In the genomic region with DNA sequence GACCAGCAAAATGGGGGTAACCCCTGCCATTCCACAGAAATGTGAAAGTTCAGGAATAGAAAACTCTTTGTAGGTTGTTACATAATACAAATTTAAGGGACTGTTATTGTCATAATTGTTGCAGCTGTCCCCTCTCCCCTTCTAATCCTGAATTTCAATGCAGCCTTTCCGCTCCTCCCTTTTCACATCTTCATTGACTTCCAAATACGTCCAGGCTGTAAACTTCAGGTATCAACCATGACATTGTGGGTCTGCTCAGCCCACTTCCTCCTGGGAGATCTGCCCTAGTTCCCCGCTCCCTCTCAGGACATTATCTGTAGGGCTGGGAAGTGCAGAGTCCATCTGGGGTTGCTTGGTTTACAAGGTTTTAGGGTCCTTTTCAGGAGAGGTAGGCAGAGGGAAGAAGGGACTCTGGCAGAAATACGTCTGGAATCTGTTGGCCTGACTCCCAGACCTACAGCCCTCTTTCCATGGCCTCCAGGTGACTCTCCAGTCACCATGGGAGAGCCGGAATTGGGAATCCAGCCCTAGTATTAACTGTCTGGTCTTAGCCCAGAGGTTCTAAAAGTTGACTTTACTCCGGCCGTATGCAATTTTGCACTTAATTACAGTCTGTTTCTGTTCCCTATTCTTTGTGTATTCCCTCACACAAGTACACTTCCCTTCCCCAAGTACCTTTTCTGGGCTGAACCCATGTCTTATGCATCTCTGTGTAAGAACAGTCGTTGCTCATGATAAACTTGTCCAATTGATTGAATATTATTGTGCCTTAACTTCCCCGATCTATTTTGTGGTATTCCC, we compare ENCODE assay signal across 2 cellular contexts.
TF ChIP-seq lines count a peak whose summit lies in the region.

No MANE protein-coding gene starts in this region.

TF ChIP-seq in liver, 16 proteins besides CTCF, POLR2A, EP300 and RAD21:
- no peak for TF ChIP-seq GABPA (IDR thresholded peaks at IDR 0.05 in 1 of 2, conservative IDR thresholded peaks at IDR 0.05 in 1 of 2)
- no peak for TF ChIP-seq EGR1 (IDR thresholded peaks at IDR 0.05; ENCODE audit: low read depth in 2 of 2)
- no peak for TF ChIP-seq HNF4G (IDR thresholded peaks at IDR 0.05)
- TF ChIP-seq FOXA2 (IDR thresholded peaks at IDR 0.05): no peak
- TF ChIP-seq, protein P1, sequence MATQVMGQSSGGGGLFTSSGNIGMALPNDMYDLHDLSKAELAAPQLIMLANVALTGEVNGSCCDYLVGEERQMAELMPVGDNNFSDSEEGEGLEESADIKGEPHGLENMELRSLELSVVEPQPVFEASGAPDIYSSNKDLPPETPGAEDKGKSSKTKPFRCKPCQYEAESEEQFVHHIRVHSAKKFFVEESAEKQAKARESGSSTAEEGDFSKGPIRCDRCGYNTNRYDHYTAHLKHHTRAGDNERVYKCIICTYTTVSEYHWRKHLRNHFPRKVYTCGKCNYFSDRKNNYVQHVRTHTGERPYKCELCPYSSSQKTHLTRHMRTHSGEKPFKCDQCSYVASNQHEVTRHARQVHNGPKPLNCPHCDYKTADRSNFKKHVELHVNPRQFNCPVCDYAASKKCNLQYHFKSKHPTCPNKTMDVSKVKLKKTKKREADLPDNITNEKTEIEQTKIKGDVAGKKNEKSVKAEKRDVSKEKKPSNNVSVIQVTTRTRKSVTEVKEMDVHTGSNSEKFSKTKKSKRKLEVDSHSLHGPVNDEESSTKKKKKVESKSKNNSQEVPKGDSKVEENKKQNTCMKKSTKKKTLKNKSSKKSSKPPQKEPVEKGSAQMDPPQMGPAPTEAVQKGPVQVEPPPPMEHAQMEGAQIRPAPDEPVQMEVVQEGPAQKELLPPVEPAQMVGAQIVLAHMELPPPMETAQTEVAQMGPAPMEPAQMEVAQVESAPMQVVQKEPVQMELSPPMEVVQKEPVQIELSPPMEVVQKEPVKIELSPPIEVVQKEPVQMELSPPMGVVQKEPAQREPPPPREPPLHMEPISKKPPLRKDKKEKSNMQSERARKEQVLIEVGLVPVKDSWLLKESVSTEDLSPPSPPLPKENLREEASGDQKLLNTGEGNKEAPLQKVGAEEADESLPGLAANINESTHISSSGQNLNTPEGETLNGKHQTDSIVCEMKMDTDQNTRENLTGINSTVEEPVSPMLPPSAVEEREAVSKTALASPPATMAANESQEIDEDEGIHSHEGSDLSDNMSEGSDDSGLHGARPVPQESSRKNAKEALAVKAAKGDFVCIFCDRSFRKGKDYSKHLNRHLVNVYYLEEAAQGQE (IDR thresholded peaks at IDR 0.05): no peak
- TF ChIP-seq NR2F2 (IDR thresholded peaks at IDR 0.05): no peak
- TF ChIP-seq, protein P2, sequence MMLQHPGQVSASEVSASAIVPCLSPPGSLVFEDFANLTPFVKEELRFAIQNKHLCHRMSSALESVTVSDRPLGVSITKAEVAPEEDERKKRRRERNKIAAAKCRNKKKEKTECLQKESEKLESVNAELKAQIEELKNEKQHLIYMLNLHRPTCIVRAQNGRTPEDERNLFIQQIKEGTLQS (IDR thresholded peaks at IDR 0.05): no peak
- no peak for TF ChIP-seq FOXA1 (IDR thresholded peaks at IDR 0.05)
- TF ChIP-seq TAF1 (conservative IDR thresholded peaks at IDR 0.05): no peak

TF ChIP-seq in HepG2, 621 proteins besides CTCF, POLR2A, EP300 and RAD21:
- no peak for TF ChIP-seq RXRA (CRISPR knock-in tag; IDR thresholded peaks at IDR 0.05)
- TF ChIP-seq CREB1 (IDR thresholded peaks at IDR 0.05): no peak
- TF ChIP-seq CREB1 (CRISPR knock-in tag; IDR thresholded peaks at IDR 0.05): no peak
- no peak for TF ChIP-seq TP53 (CRISPR knock-in tag; conservative IDR thresholded peaks at IDR 0.05)
- TF ChIP-seq, protein P3, sequence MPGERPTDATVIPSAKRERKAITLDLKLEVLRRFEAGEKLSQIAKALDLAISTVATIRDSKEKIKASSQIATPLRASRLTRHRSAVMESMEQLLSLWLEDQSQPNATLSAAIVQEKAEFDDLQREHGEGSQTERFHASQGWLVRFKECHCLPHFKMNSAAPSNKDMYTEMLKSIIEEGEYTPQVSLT (CRISPR knock-in tag; IDR thresholded peaks at IDR 0.05; ENCODE audit: borderline replicate concordance, low read depth): no peak
- no peak for TF ChIP-seq RBAK (CRISPR knock-in tag; IDR thresholded peaks at IDR 0.05)
- TF ChIP-seq JDP2 (CRISPR knock-in tag; IDR thresholded peaks at IDR 0.05; ENCODE audit: borderline replicate concordance): no peak
- no peak for TF ChIP-seq MXD1 (CRISPR knock-in tag; IDR thresholded peaks at IDR 0.05)
- TF ChIP-seq, protein P4, sequence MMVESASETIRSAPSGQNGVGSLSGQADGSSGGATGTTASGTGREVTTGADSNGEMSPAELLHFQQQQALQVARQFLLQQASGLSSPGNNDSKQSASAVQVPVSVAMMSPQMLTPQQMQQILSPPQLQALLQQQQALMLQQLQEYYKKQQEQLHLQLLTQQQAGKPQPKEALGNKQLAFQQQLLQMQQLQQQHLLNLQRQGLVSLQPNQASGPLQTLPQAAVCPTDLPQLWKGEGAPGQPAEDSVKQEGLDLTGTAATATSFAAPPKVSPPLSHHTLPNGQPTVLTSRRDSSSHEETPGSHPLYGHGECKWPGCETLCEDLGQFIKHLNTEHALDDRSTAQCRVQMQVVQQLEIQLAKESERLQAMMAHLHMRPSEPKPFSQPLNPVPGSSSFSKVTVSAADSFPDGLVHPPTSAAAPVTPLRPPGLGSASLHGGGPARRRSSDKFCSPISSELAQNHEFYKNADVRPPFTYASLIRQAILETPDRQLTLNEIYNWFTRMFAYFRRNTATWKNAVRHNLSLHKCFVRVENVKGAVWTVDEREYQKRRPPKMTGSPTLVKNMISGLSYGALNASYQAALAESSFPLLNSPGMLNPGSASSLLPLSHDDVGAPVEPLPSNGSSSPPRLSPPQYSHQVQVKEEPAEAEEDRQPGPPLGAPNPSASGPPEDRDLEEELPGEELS (CRISPR knock-in tag; IDR thresholded peaks at IDR 0.05): no peak
- no peak for TF ChIP-seq CBX5 (CRISPR knock-in tag; IDR thresholded peaks at IDR 0.05; ENCODE audit: borderline replicate concordance)
- no peak for TF ChIP-seq HNRNPLL (IDR thresholded peaks at IDR 0.05; ENCODE audit: low read depth, low read length, poor library complexity, severe bottlenecking)
- TF ChIP-seq, protein P5, sequence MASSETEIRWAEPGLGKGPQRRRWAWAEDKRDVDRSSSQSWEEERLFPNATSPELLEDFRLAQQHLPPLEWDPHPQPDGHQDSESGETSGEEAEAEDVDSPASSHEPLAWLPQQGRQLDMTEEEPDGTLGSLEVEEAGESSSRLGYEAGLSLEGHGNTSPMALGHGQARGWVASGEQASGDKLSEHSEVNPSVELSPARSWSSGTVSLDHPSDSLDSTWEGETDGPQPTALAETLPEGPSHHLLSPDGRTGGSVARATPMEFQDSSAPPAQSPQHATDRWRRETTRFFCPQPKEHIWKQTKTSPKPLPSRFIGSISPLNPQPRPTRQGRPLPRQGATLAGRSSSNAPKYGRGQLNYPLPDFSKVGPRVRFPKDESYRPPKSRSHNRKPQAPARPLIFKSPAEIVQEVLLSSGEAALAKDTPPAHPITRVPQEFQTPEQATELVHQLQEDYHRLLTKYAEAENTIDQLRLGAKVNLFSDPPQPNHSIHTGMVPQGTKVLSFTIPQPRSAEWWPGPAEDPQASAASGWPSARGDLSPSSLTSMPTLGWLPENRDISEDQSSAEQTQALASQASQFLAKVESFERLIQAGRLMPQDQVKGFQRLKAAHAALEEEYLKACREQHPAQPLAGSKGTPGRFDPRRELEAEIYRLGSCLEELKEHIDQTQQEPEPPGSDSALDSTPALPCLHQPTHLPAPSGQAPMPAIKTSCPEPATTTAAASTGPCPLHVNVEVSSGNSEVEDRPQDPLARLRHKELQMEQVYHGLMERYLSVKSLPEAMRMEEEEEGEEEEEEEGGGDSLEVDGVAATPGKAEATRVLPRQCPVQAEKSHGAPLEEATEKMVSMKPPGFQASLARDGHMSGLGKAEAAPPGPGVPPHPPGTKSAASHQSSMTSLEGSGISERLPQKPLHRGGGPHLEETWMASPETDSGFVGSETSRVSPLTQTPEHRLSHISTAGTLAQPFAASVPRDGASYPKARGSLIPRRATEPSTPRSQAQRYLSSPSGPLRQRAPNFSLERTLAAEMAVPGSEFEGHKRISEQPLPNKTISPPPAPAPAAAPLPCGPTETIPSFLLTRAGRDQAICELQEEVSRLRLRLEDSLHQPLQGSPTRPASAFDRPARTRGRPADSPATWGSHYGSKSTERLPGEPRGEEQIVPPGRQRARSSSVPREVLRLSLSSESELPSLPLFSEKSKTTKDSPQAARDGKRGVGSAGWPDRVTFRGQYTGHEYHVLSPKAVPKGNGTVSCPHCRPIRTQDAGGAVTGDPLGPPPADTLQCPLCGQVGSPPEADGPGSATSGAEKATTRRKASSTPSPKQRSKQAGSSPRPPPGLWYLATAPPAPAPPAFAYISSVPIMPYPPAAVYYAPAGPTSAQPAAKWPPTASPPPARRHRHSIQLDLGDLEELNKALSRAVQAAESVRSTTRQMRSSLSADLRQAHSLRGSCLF (CRISPR knock-in tag; IDR thresholded peaks at IDR 0.05; ENCODE audit: borderline replicate concordance): no peak
- TF ChIP-seq, protein P6, sequence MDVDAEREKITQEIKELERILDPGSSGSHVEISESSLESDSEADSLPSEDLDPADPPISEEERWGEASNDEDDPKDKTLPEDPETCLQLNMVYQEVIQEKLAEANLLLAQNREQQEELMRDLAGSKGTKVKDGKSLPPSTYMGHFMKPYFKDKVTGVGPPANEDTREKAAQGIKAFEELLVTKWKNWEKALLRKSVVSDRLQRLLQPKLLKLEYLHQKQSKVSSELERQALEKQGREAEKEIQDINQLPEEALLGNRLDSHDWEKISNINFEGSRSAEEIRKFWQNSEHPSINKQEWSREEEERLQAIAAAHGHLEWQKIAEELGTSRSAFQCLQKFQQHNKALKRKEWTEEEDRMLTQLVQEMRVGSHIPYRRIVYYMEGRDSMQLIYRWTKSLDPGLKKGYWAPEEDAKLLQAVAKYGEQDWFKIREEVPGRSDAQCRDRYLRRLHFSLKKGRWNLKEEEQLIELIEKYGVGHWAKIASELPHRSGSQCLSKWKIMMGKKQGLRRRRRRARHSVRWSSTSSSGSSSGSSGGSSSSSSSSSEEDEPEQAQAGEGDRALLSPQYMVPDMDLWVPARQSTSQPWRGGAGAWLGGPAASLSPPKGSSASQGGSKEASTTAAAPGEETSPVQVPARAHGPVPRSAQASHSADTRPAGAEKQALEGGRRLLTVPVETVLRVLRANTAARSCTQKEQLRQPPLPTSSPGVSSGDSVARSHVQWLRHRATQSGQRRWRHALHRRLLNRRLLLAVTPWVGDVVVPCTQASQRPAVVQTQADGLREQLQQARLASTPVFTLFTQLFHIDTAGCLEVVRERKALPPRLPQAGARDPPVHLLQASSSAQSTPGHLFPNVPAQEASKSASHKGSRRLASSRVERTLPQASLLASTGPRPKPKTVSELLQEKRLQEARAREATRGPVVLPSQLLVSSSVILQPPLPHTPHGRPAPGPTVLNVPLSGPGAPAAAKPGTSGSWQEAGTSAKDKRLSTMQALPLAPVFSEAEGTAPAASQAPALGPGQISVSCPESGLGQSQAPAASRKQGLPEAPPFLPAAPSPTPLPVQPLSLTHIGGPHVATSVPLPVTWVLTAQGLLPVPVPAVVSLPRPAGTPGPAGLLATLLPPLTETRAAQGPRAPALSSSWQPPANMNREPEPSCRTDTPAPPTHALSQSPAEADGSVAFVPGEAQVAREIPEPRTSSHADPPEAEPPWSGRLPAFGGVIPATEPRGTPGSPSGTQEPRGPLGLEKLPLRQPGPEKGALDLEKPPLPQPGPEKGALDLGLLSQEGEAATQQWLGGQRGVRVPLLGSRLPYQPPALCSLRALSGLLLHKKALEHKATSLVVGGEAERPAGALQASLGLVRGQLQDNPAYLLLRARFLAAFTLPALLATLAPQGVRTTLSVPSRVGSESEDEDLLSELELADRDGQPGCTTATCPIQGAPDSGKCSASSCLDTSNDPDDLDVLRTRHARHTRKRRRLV (CRISPR knock-in tag; IDR thresholded peaks at IDR 0.05): no peak
- no peak for TF ChIP-seq SALL1 (CRISPR knock-in tag; IDR thresholded peaks at IDR 0.05)
- TF ChIP-seq SIX1 (CRISPR knock-in tag; IDR thresholded peaks at IDR 0.05; ENCODE audit: borderline replicate concordance): no peak
- no peak for TF ChIP-seq ZNF703 (CRISPR knock-in tag; IDR thresholded peaks at IDR 0.05; ENCODE audit: borderline replicate concordance)
- TF ChIP-seq ZNF264 (CRISPR knock-in tag; IDR thresholded peaks at IDR 0.05): no peak
- no peak for TF ChIP-seq REXO4 (CRISPR knock-in tag; IDR thresholded peaks at IDR 0.05; ENCODE audit: borderline replicate concordance)
